20 cellular contexts compared by ENCODE assay signal in genomic region chr21:35088235-35088865, GRCh38. TPM values are rescaled to one million over a fixed set of nuclear protein-coding genes. Genes with fewer than 3 reads are reported as not detected.
DNase-seq lines count a peak whose midpoint lies in the region; ATAC-seq and TF ChIP-seq lines count a peak whose summit lies in the region.
"Had no signal": no experiment of that assay in that cellular context is flagged by ENCODE, and none has a peak within 500 bp of the region (broad histone marks: within the 10 kb centered on the region; RNA-seq: fewer than 3 reads in every experiment).

No MANE protein-coding gene starts in this region.

- H3K27me3 Mint-ChIP-seq in HFFc6 (ENCODE audit: insufficient read depth) = no peaks in the 10 kb centered on the region
- H3K27me3 Mint-ChIP-seq: type B pancreatic cell had no signal

- H3K4me1 ChIP-seq in prostate gland (replicated peaks) = no peaks in the 10 kb centered on the region
- H3K4me1 ChIP-seq: BLaER1, breast epithelium, right atrium auricular region had no signal

- H3K4me3 ChIP-seq in choroid plexus epithelial cell (ENCODE audit: low read depth, low read length) (no peak overlapping the region), prostate gland (no peak overlapping the region)
- H3K4me3 ChIP-seq: BLaER1, breast epithelium, hepatocyte, right atrium auricular region, SJSA1 had no signal

- peak; percentile 92 to 94 for ATAC-seq in activated CD4-positive, CD25-positive, alpha-beta regulatory T cell treated with anti-CD3 and anti-CD28 coated beads, Interleukin-2, amount 50 U/mL, for 24 hours
- ATAC-seq: HCT116 had no signal

- no peaks in the 10 kb centered on the region for H3K9me3 ChIP-seq in prostate gland
- H3K9me3 ChIP-seq: breast epithelium, right atrium auricular region, SJSA1 had no signal

- 67% methylated on average over 3 of the region's 3 CpGs for WGBS in prostate gland

- H3K36me3 Mint-ChIP-seq in HFFc6 (ENCODE audit: low read depth) = peaks cover 24% of the 10 kb centered on the region

- H3K4me1 Mint-ChIP-seq in HFFc6 (ENCODE audit: low read depth) = peaks cover 70% of the 10 kb centered on the region

- no peak overlapping the region for H3K27ac ChIP-seq in prostate gland
- H3K27ac ChIP-seq: BLaER1, breast epithelium, hepatocyte, right atrium auricular region, SJSA1, VCaP had no signal

- peaks cover 5% of the 10 kb centered on the region for H3K9me3 Mint-ChIP-seq in HFFc6

- TF ChIP-seq CTCF in choroid plexus epithelial cell (conservative IDR thresholded peaks at IDR 0.05; ENCODE audit: low read depth, low read length) (no peak), HFFc6 (IDR thresholded peaks at IDR 0.05) (no peak), prostate gland (IDR thresholded peaks at IDR 0.05) (no peak)

- no peak overlapping the region for H3K4me3 Mint-ChIP-seq in HFFc6
- H3K4me3 Mint-ChIP-seq: T-helper 1 cell treated with Interleukin-12 subunit alpha and Interleukin-12 subunit beta and Interleukin-4 antibody, amounts not matched to agents 30 μg/mL and 1 μg/mL, for 36 hours; type B pancreatic cell had no signal

- DNase-seq in activated CD4-positive, CD25-positive, alpha-beta regulatory T cell (lab: John Stamatoyannopoulos, UW) = no peak
- peak; percentile 40 for DNase-seq in stimulated activated CD4-positive, alpha-beta T cell treated with anti-CD3 and anti-CD28 coated beads, Interleukin-4, amount 100 ng/mL, for 24 hours
- no peak for DNase-seq in stimulated activated CD4-positive, alpha-beta T cell treated with anti-CD3 and anti-CD28 coated beads, Interleukin-12 subunit alpha, Interleukin-12 subunit beta, amount 100 ng/mL, for 4 hours
- DNase-seq in choroid plexus epithelial cell (ENCODE audit: low read depth) (peak; percentile 27), GF-D8 (lab: John Stamatoyannopoulos, UW) (no peak), HFFc6 (no peak), prostate gland (ENCODE audit: low spot score) (no peak)
- DNase-seq: 8988T; activated naive CD4-positive, alpha-beta T cell treated with anti-CD3 and anti-CD28 coated beads, Interleukin-2, amount 50 U/mL, for 16 hours; islet precursor cell had no signal

- no peak for TF ChIP-seq POLR2A in prostate gland (IDR thresholded peaks at IDR 0.05)

- H3K36me3 ChIP-seq in prostate gland = no peaks in the 10 kb centered on the region
- H3K36me3 ChIP-seq: BLaER1, breast epithelium, right atrium auricular region, SJSA1 had no signal

- intact Hi-C loops in prostate gland (cut with DNase I) = no loop called here

- no peaks in the 10 kb centered on the region for H3K27me3 ChIP-seq in prostate gland (replicated peaks; ENCODE audit: insufficient read depth)
- H3K27me3 ChIP-seq: BLaER1, breast epithelium, hepatocyte, right atrium auricular region, SJSA1 had no signal

- H3K27ac Mint-ChIP-seq in HFFc6 = no peak overlapping the region
- H3K27ac Mint-ChIP-seq: T-helper 1 cell treated with Interleukin-12 subunit alpha and Interleukin-12 subunit beta and Interleukin-4 antibody, amounts not matched to agents 30 μg/mL and 1 μg/mL, for 36 hours; type B pancreatic cell had no signal

RNA-seq across cellular contexts. Expression of gene RUNX1, which starts 39.2 kb away (rescaled TPM):
- 10 to 100 TPM; 57.4 to 78.9 (median 61.3) TPM for total RNA-seq in HFFc6 (2021; fragmentation: NEBNext Ultra II Directional; extraction: Animal tissue kit (Norgen Biotek cat#: 25700))
- total RNA-seq in prostate gland = 10 to 100 TPM; 23.0 to 25.8 TPM

Comparison
In these comparisons a context has a peak if more than half of its experiments do, and no peak if none do; other contexts are left out.
1. DNase-seq: peak in stimulated activated CD4-positive, alpha-beta T cell treated with anti-CD3 and anti-CD28 coated beads, Interleukin-4, amount 100 ng/mL, for 24 hours (single experiment) and choroid plexus epithelial cell (single experiment); none in activated CD4-positive, CD25-positive, alpha-beta regulatory T cell (0 of 4), stimulated activated CD4-positive, alpha-beta T cell treated with anti-CD3 and anti-CD28 coated beads, Interleukin-12 subunit alpha, Interleukin-12 subunit beta, amount 100 ng/mL, for 4 hours (single experiment), GF-D8 (single experiment), HFFc6 (single experiment) and prostate gland (single experiment).